ENCODE assay signal across 1 cellular context in genomic region chr3:48564022-48564421, GRCh38.
A peak's percentile ranks its signal among the peaks of the same experiment; 100 is the strongest.
TF ChIP-seq lines count a peak whose summit lies in the region.

No MANE protein-coding gene starts in this region.

TF ChIP-seq in HepG2, 621 proteins besides CTCF, POLR2A, EP300 and RAD21 (continued from another document and continues in another):
- TF ChIP-seq TFE3 (CRISPR knock-in tag; IDR thresholded peaks at IDR 0.05): no peak
- no peak for TF ChIP-seq IRF1 (CRISPR knock-in tag; IDR thresholded peaks at IDR 0.05; ENCODE audit: low read depth)
- TF ChIP-seq ZNF724P (CRISPR knock-in tag; IDR thresholded peaks at IDR 0.05; ENCODE audit: borderline replicate concordance): no peak
- no peak for TF ChIP-seq ZHX2 (IDR thresholded peaks at IDR 0.05; ENCODE audit: low read depth)
- no peak for TF ChIP-seq ZHX2 (CRISPR knock-in tag; IDR thresholded peaks at IDR 0.05; ENCODE audit: borderline replicate concordance)
- peak; percentile 22 for TF ChIP-seq AGO1 (IDR thresholded peaks at IDR 0.05; ENCODE audit: low read depth, low read length, poor library complexity, severe bottlenecking)
- TF ChIP-seq SMAD1 (CRISPR knock-in tag; IDR thresholded peaks at IDR 0.05; ENCODE audit: borderline replicate concordance, low read depth): no peak
- no peak for TF ChIP-seq REST (IDR thresholded peaks at IDR 0.05; ENCODE audit: borderline replicate concordance in 1 of 2, low read depth in 1 of 2, low read length in 2 of 2)
- no peak for TF ChIP-seq PTBP1 (IDR thresholded peaks at IDR 0.05; ENCODE audit: low read depth, low read length, poor library complexity, severe bottlenecking)
- TF ChIP-seq SETDB1 (CRISPR knock-in tag; IDR thresholded peaks at IDR 0.05; ENCODE audit: borderline replicate concordance): no peak
- peak; percentile 21; the same call in 1 of the 2 replicates for TF ChIP-seq ARID5B (CRISPR knock-in tag; IDR thresholded peaks at IDR 0.05)
- TF ChIP-seq KDM3A (CRISPR knock-in tag; IDR thresholded peaks at IDR 0.05; ENCODE audit: low read depth): no peak
- TF ChIP-seq ZNF687 (CRISPR knock-in tag; IDR thresholded peaks at IDR 0.05): peak; percentile 74
- TF ChIP-seq ZEB1 (IDR thresholded peaks at IDR 0.05; ENCODE audit: insufficient replicate concordance, low read depth): no peak
- TF ChIP-seq ZBTB38 (CRISPR knock-in tag; IDR thresholded peaks at IDR 0.05): peak; percentile 45; the same call in 1 of the 2 replicates
- no peak for TF ChIP-seq AHDC1 (CRISPR knock-in tag; IDR thresholded peaks at IDR 0.05; ENCODE audit: borderline replicate concordance)
- no peak for TF ChIP-seq SIN3A (IDR thresholded peaks at IDR 0.05; ENCODE audit: borderline replicate concordance, low read depth, low read length)
